In the genomic region with DNA sequence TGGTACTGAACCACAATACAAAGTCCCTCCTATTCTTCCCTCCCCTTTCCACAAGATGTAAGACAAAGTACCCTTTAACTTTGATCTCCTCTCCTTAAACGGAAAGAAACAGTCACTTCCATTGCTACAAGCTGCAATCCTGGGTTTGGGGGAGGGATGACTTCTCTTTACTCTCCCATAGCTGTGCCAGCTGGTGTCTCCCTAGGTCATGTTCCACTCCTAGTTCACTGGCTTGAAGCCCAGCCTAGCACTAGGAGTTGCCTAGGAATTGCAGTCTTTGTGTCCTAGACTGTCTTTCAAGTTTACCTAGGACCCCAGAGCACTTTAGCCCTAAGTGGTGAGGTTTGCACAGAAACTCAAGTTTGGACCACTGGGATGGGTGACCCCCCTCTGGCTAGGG, we compare ENCODE assay signal across 21 cellular contexts.
DNase-seq lines count a peak whose midpoint lies in the region; ATAC-seq lines count a peak whose summit lies in the region.
"Had no signal": no experiment of that assay in that cellular context is flagged by ENCODE, and none has a peak within 500 bp of the region (broad histone marks: within the 10 kb centered on the region; RNA-seq: fewer than 3 reads in every experiment).

No MANE protein-coding gene starts in this region.

- no peaks in the 10 kb centered on the region for H3K27me3 ChIP-seq in MG63

- H3K9me3 ChIP-seq in MG63: no peaks in the 10 kb centered on the region

- no peaks in the 10 kb centered on the region for H3K36me3 ChIP-seq in MG63

- DNase-seq in NCI-H524 (lab: John Stamatoyannopoulos, UW): peak; percentile 2 to 43
- no peak for DNase-seq in NCI-H524 treated with DMSO at 0.1 percent for 48 hours (lab: John Stamatoyannopoulos, UW)
- peak; percentile 50 for DNase-seq in NCI-H2196 (lab: John Stamatoyannopoulos, UW; ENCODE audit: unreplicated experiment)
- DNase-seq in medulla oblongata (ENCODE audit: extremely low spot score): peak; percentile 26
- DNase-seq in MG63: no peak
- DNase-seq in NCI-H187 (lab: John Stamatoyannopoulos, UW): no peak
- DNase-seq in CD1c-positive myeloid dendritic cell (ENCODE audit: extremely low spot score): no peak
- DNase-seq: 8988T; ACHN; CD4-positive, CD25-positive, alpha-beta regulatory T cell; DMS79; GF-D8; NCI-H1092; NCI-H1436 treated with DMSO at 0.1 percent for 48 hours; NCI-H2081; NCI-H2227 treated with DMSO at 0.1 percent for 48 hours; NCI-H748 treated with DMSO at 0.1 percent for 48 hours; SIG-M5; SW 1271 had no signal

- ATAC-seq in GM18907 (IDR thresholded peaks at IDR 0.05; ENCODE audit: unreplicated experiment): no peak

- no peak overlapping the region for H3K4me3 ChIP-seq in MG63
- H3K4me3 ChIP-seq: SK-N-MC had no signal

Comparison
In these comparisons a context has a peak if more than half of its experiments do, and no peak if none do; other contexts are left out.
1. DNase-seq: peak in NCI-H524 (2 of 2), NCI-H2196 (single experiment) and medulla oblongata (single experiment); none in NCI-H524 treated with DMSO at 0.1 percent for 48 hours (single experiment), MG63 (single experiment), NCI-H187 (0 of 2) and CD1c-positive myeloid dendritic cell (single experiment).